ENCODE assay signal across 2 cellular contexts in genomic region chr2:237510502-237511217, GRCh38.
TF ChIP-seq lines count a peak whose summit lies in the region.

No MANE protein-coding gene starts in this region.

TF ChIP-seq in IMR-90, 13 proteins besides CTCF, POLR2A, EP300 and RAD21:
- TF ChIP-seq CEBPB (IDR thresholded peaks at IDR 0.05; ENCODE audit: low read depth, low read length) (no peak), BHLHE40 (IDR thresholded peaks at IDR 0.05; ENCODE audit: low read depth, low read length) (no peak), MXI1 (IDR thresholded peaks at IDR 0.05; ENCODE audit: borderline replicate concordance, low read depth, low read length) (no peak), SMC3 (IDR thresholded peaks at IDR 0.05; ENCODE audit: low read depth, low read length) (no peak), ELK1 (IDR thresholded peaks at IDR 0.05; ENCODE audit: borderline replicate concordance, low read depth, low read length) (no peak), CHD1 (IDR thresholded peaks at IDR 0.05; ENCODE audit: low read depth, low read length) (no peak), MAZ (IDR thresholded peaks at IDR 0.05; ENCODE audit: borderline replicate concordance, low read depth, low read length) (no peak), RCOR1 (IDR thresholded peaks at IDR 0.05; ENCODE audit: insufficient replicate concordance, low read length) (no peak), MAFK (IDR thresholded peaks at IDR 0.05; ENCODE audit: low read depth, low read length) (no peak), RFX5 (IDR thresholded peaks at IDR 0.05; ENCODE audit: low read depth, low read length) (no peak), FOS (IDR thresholded peaks at IDR 0.05; ENCODE audit: low read depth, low read length) (no peak), NFE2L2 (IDR thresholded peaks at IDR 0.05; ENCODE audit: low read depth, low read length) (no peak), USF2 (IDR thresholded peaks at IDR 0.05; ENCODE audit: low read depth, low read length) (no peak)

TF ChIP-seq in H1, 55 proteins besides CTCF, POLR2A, EP300 and RAD21:
- no peak for TF ChIP-seq SRF (IDR thresholded peaks at IDR 0.05; ENCODE audit: low read depth, low read length)
- 0 out of 2 replicates have a peak, but pooled peaks have one; percentile 8 for TF ChIP-seq TEAD4 (IDR thresholded peaks at IDR 0.05; ENCODE audit: low read depth, low read length)
- TF ChIP-seq JUND (IDR thresholded peaks at IDR 0.05; ENCODE audit: low read length), result no peak
TF ChIP-seq in H1: peak in this region for 1.
